31 cellular contexts compared by ENCODE assay signal in genomic region chr11:1928891-1929541, GRCh38. TPM values are rescaled to one million over a fixed set of nuclear protein-coding genes. Genes with fewer than 3 reads are reported as not detected.
DNase-seq lines count a peak whose midpoint lies in the region; ATAC-seq and TF ChIP-seq lines count a peak whose summit lies in the region.
"Had no signal": no experiment of that assay in that cellular context is flagged by ENCODE, and none has a peak within 500 bp of the region (broad histone marks: within the 10 kb centered on the region; RNA-seq: fewer than 3 reads in every experiment).

No MANE protein-coding gene starts in this region.

- peak; percentile 36 for DNase-seq in activated CD8-positive, alpha-beta memory T cell treated with anti-CD3 and anti-CD28 coated beads, Interleukin-2, amount 10 ng/mL, durations not matched to agents 7 days and 5 days
- no peak for DNase-seq in activated CD8-positive, alpha-beta memory T cell treated with anti-CD3 and anti-CD28 coated beads, Interleukin-2, amount 50 U/mL, for 4 hours
- DNase-seq in H7 (peak; percentile 54), left kidney (ENCODE audit: low read depth, low spot score) (peak; percentile 12), posterior vena cava (ENCODE audit: low spot score) (peak; percentile 74), inferior parietal cortex (ENCODE audit: extremely low spot score) (no peak), HEK293T (ENCODE audit: extremely low spot score) (no peak)
- DNase-seq: activated B cell treated with CpG ODN at 0.5 μM for 24 hours; activated CD4-positive, alpha-beta T cell treated with anti-CD3 and anti-CD28 coated beads, Interleukin-2, amount 50 U/mL, for 48 hours; foreskin keratinocyte; hippocampal formation; NCI-H1092 treated with DMSO at 0.1 percent for 48 hours; NCI-H2029 treated with DMSO at 0.1 percent for 48 hours; NCI-H526 treated with DMSO at 0.1 percent for 48 hours; SJCRH30; stimulated activated naive CD8-positive, alpha-beta T cell treated with anti-CD3 and anti-CD28 coated beads, Interleukin-15, amount 100 ng/mL, for 72 hours; T-cell; thyroid gland had no signal

- H3K4me1 Mint-ChIP-seq in activated CD8-positive, alpha-beta memory T cell treated with anti-CD3 and anti-CD28 coated beads, Interleukin-2, amount 10 ng/mL, durations not matched to agents 7 days and 5 days: no peaks in the 10 kb centered on the region
- H3K4me1 Mint-ChIP-seq: activated B cell treated with CpG ODN at 0.5 μM for 24 hours had no signal

- CTCF ChIA-PET in activated CD8-positive, alpha-beta memory T cell treated with anti-CD3 and anti-CD28 coated beads, Interleukin-2, amount 10 ng/mL, durations not matched to agents 7 days and 5 days (lab: Charles Lee): no interaction called here
- CTCF ChIA-PET in HEK293T (lab: Yijun Ruan, JAX): interaction anchor here (1.0 kb wide), 1 partner anchor 47 kb away, joined by 3 read pairs; no protein-coding TSS in a partner anchor

- peaks cover 19% of the 10 kb centered on the region for H3K27me3 Mint-ChIP-seq in activated CD8-positive, alpha-beta memory T cell treated with anti-CD3 and anti-CD28 coated beads, Interleukin-2, amount 10 ng/mL, durations not matched to agents 7 days and 5 days

- no peaks in the 10 kb centered on the region for H3K36me3 ChIP-seq in H7 (replicated peaks; ENCODE audit: control insufficient read depth, insufficient read depth, low read length)
- H3K36me3 ChIP-seq: SJCRH30, thyroid gland had no signal

- ATAC-seq in activated CD8-positive, alpha-beta memory T cell treated with anti-CD3 and anti-CD28 coated beads, Interleukin-2, amount 10 ng/mL, durations not matched to agents 7 days and 5 days: no peak
- ATAC-seq in GM21723 (IDR thresholded peaks at IDR 0.05; ENCODE audit: unreplicated experiment): no peak
- ATAC-seq: esophagus mucosa; foreskin keratinocyte; HCT116; stimulated activated naive CD8-positive, alpha-beta T cell treated with anti-CD3 and anti-CD28 coated beads, Interleukin-15, amount 100 ng/mL, for 72 hours; T-cell had no signal

- no peaks in the 10 kb centered on the region for H3K9me3 Mint-ChIP-seq in activated CD8-positive, alpha-beta memory T cell treated with anti-CD3 and anti-CD28 coated beads, Interleukin-2, amount 10 ng/mL, durations not matched to agents 7 days and 5 days (ENCODE audit: low read depth)
- H3K9me3 Mint-ChIP-seq: activated B cell treated with CpG ODN at 0.5 μM for 24 hours; activated T-helper 2 cell treated with anti-CD3 and anti-CD28 coated beads, Interferon-gamma antibody, Interleukin-2, Interleukin-4, amounts not matched to agents 10 μg/mL and 5 μg/mL and 100 μg/mL, durations not matched to agents 14 hours and 24 hours and 36 hours; CD4-positive, alpha-beta memory T cell; stimulated activated naive CD8-positive, alpha-beta T cell treated with anti-CD3 and anti-CD28 coated beads, Interleukin-15, amount 100 ng/mL, for 72 hours; T-cell had no signal

- no peak overlapping the region for H3K27ac Mint-ChIP-seq in activated CD8-positive, alpha-beta memory T cell treated with anti-CD3 and anti-CD28 coated beads, Interleukin-2, amount 10 ng/mL, durations not matched to agents 7 days and 5 days
- H3K27ac Mint-ChIP-seq: activated B cell treated with CpG ODN at 0.5 μM for 24 hours; activated naive CD8-positive, alpha-beta T cell; activated T-helper 2 cell treated with anti-CD3 and anti-CD28 coated beads, Interferon-gamma antibody, Interleukin-2, Interleukin-4, amounts not matched to agents 10 μg/mL and 5 μg/mL and 100 μg/mL, durations not matched to agents 14 hours and 24 hours and 36 hours; CD4-positive, alpha-beta memory T cell; stimulated activated naive CD8-positive, alpha-beta T cell treated with anti-CD3 and anti-CD28 coated beads, Interleukin-15, amount 100 ng/mL, for 72 hours; T-cell had no signal

- intact Hi-C loops in posterior vena cava (cut with DNase I): no loop called here

- H3K27me3 ChIP-seq in H7 (ENCODE audit: control insufficient read depth, insufficient read depth, low read length): no peaks in the 10 kb centered on the region
- H3K27me3 ChIP-seq: SJCRH30, thyroid gland had no signal

- H3K4me3 Mint-ChIP-seq in activated CD8-positive, alpha-beta memory T cell treated with anti-CD3 and anti-CD28 coated beads, Interleukin-2, amount 10 ng/mL, durations not matched to agents 7 days and 5 days: no peak overlapping the region
- H3K4me3 Mint-ChIP-seq: activated B cell treated with CpG ODN at 0.5 μM for 24 hours; activated naive CD8-positive, alpha-beta T cell; CD4-positive, alpha-beta memory T cell; stimulated activated naive CD8-positive, alpha-beta T cell treated with anti-CD3 and anti-CD28 coated beads, Interleukin-15, amount 100 ng/mL, for 72 hours; T-cell had no signal

- H3K36me3 Mint-ChIP-seq in activated CD8-positive, alpha-beta memory T cell treated with anti-CD3 and anti-CD28 coated beads, Interleukin-2, amount 10 ng/mL, durations not matched to agents 7 days and 5 days: no peaks in the 10 kb centered on the region
- H3K36me3 Mint-ChIP-seq: activated naive CD8-positive, alpha-beta T cell; CD4-positive, alpha-beta memory T cell had no signal

- POLR2A ChIA-PET in HEK293T (lab: Yijun Ruan, JAX): no interaction called here

- H3K4me3 ChIP-seq in H7 (ENCODE audit: insufficient read depth, low read depth, low read length): no peak overlapping the region
- H3K4me3 ChIP-seq: coronary artery, SJCRH30, skin epidermis, thyroid gland had no signal

TF ChIP-seq in HEK293T, 16 proteins besides CTCF, POLR2A, EP300 and RAD21:
- TF ChIP-seq HDGF (IDR thresholded peaks at IDR 0.05; ENCODE audit: borderline replicate concordance) (no peak), NFRKB (IDR thresholded peaks at IDR 0.05) (no peak), CTBP1 (IDR thresholded peaks at IDR 0.05; ENCODE audit: borderline replicate concordance) (no peak), ARNT (IDR thresholded peaks at IDR 0.05) (no peak), L3MBTL2 (conservative IDR thresholded peaks at IDR 0.05) (no peak), LEF1 (IDR thresholded peaks at IDR 0.05; ENCODE audit: borderline replicate concordance) (no peak)

RNA-seq across cellular contexts. Expression of gene TNNT3, which starts 9.5 kb away (rescaled TPM):
- 1 to 10 TPM; 1.1 to 7.6 TPM for total RNA-seq in activated CD8-positive, alpha-beta memory T cell treated with anti-CD3 and anti-CD28 coated beads, Interleukin-2, amount 10 ng/mL, durations not matched to agents 7 days and 5 days
- not detected in 2 replicates for total RNA-seq in H7 (2014; rRNA removed; shearing (Covaris generic))
- 10 to 100 TPM; 17.9 to 45.3 TPM for total RNA-seq in posterior vena cava
- total RNA-seq: A172, foreskin keratinocyte, HT-29, lung microvascular endothelial cell, pulmonary artery endothelial cell had no signal

RNA-seq across cellular contexts. Expression of gene MRPL23, which starts 18.1 kb away (rescaled TPM):
- 100 to 1,000 TPM; 109 to 114 TPM for total RNA-seq in activated CD8-positive, alpha-beta memory T cell treated with anti-CD3 and anti-CD28 coated beads, Interleukin-2, amount 10 ng/mL, durations not matched to agents 7 days and 5 days
- 75.9 and 91.1 TPM in 2 replicates for total RNA-seq in H7 (2014; rRNA removed; shearing (Covaris generic))
- 10 to 100 TPM; 22.7 to 23.8 TPM for total RNA-seq in posterior vena cava

RNA-seq across cellular contexts. Expression of gene PRR33, which starts 37.3 kb away (rescaled TPM):
- not detected for total RNA-seq in activated CD8-positive, alpha-beta memory T cell treated with anti-CD3 and anti-CD28 coated beads, Interleukin-2, amount 10 ng/mL, durations not matched to agents 7 days and 5 days
- total RNA-seq in H7 (2014; rRNA removed; shearing (Covaris generic)): not detected in 2 replicates
- under 1 TPM in 1 of 2 donors, not detected in 1; 0.14 TPM for total RNA-seq in posterior vena cava
- total RNA-seq: A172; aorta; CD4-positive, alpha-beta memory T cell; esophagus mucosa; foreskin keratinocyte; HT-29; lung microvascular endothelial cell; pulmonary artery endothelial cell; thyroid gland had no signal

Comparison
In these comparisons a context has a peak if more than half of its experiments do, and no peak if none do; other contexts are left out.
1. DNase-seq: peak in activated CD8-positive, alpha-beta memory T cell treated with anti-CD3 and anti-CD28 coated beads, Interleukin-2, amount 10 ng/mL, durations not matched to agents 7 days and 5 days (single experiment), H7 (single experiment), left kidney (single experiment) and posterior vena cava (single experiment); none in activated CD8-positive, alpha-beta memory T cell treated with anti-CD3 and anti-CD28 coated beads, Interleukin-2, amount 50 U/mL, for 4 hours (single experiment), inferior parietal cortex (single experiment) and HEK293T (single experiment).